Comparison of ENCODE assay signal across 1 cellular context in the genomic region with DNA sequence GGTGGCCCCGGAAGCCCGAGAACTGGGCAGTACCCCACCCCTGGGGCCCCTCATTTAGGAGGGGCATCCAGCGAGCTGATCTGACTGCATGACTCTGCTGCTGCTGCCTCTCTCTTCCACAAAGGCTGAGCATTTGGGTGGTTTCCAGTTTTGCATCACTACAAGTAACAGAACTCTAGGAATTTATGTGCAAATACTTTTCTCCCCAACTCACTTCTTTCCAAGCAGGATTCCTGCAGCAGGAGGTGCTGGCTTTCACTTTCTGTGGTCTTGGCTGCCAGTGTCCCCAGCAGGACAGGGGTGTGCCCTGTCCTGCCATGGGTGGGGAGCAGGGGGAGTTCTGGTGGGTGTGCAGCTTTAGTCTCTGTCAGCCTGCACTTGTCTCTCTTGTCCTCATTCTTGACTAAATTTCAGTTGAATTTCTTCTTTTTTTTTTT.
TF ChIP-seq lines count a peak whose summit lies in the region.

No MANE protein-coding gene starts in this region.

TF ChIP-seq in WTC11, 78 proteins besides CTCF, POLR2A, EP300 and RAD21 (continued from another document):
- TF ChIP-seq, protein P1, sequence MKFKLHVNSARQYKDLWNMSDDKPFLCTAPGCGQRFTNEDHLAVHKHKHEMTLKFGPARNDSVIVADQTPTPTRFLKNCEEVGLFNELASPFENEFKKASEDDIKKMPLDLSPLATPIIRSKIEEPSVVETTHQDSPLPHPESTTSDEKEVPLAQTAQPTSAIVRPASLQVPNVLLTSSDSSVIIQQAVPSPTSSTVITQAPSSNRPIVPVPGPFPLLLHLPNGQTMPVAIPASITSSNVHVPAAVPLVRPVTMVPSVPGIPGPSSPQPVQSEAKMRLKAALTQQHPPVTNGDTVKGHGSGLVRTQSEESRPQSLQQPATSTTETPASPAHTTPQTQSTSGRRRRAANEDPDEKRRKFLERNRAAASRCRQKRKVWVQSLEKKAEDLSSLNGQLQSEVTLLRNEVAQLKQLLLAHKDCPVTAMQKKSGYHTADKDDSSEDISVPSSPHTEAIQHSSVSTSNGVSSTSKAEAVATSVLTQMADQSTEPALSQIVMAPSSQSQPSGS (CRISPR knock-in tag; IDR thresholded peaks at IDR 0.05; ENCODE audit: borderline replicate concordance, low read depth): no peak
